ENCODE assay signal across 23 cellular contexts in genomic region chr18:55375930-55376329, GRCh38.
DNase-seq lines count a peak whose midpoint lies in the region; ATAC-seq, FAIRE-seq and TF ChIP-seq lines count a peak whose summit lies in the region.
"Had no signal": no experiment of that assay in that cellular context is flagged by ENCODE, and none has a peak within 500 bp of the region (broad histone marks: within the 10 kb centered on the region; RNA-seq: fewer than 3 reads in every experiment).

No MANE protein-coding gene starts in this region.

- H3K79me2 ChIP-seq in OCI-LY7 (ENCODE audit: insufficient read depth, low read depth, low read length): peaks cover 27% of the 10 kb centered on the region

- H2AFZ ChIP-seq in OCI-LY7 (ENCODE audit: low read length): no peak overlapping the region

- H3K9me3 ChIP-seq in OCI-LY7 (ENCODE audit: low read length): no peaks in the 10 kb centered on the region
- H3K9me3 ChIP-seq: pancreas had no signal

- no peak overlapping the region for H3K27ac ChIP-seq in OCI-LY7 (ENCODE audit: low read depth, low read length, poor library complexity, severe bottlenecking)
- H3K27ac ChIP-seq: brain microvascular endothelial cell, pancreas had no signal

- POLR2A ChIA-PET in OCI-LY7 (lab: Charles Lee): no interaction called here

- BruUV-seq in OCI-LY7 (replicated peaks; lab: Mats Ljungman, UMichigan): no TSS peak

- TF ChIP-seq CTCF in OCI-LY7 (conservative IDR thresholded peaks at IDR 0.05; ENCODE audit: low read length): no peak

- H3K36me3 ChIP-seq in OCI-LY7 (ENCODE audit: insufficient read depth, low read length): peaks cover 15% of the 10 kb centered on the region
- H3K36me3 ChIP-seq: brain microvascular endothelial cell, pancreas had no signal

- H3K4me3 ChIP-seq in OCI-LY7 (ENCODE audit: low read depth, low read length, poor library complexity, severe bottlenecking): no peak overlapping the region
- H3K4me3 ChIP-seq: pancreas had no signal

- H3K4me1 ChIP-seq in OCI-LY7 (ENCODE audit: insufficient read depth, low read length, poor library complexity, severe bottlenecking): no peaks in the 10 kb centered on the region
- H3K4me1 ChIP-seq: pancreas had no signal

- ATAC-seq in GM18868 (IDR thresholded peaks at IDR 0.05; ENCODE audit: unreplicated experiment) (peak; percentile 29), GM21360 (IDR thresholded peaks at IDR 0.05; ENCODE audit: unreplicated experiment) (peak; percentile 13), HG02852 (IDR thresholded peaks at IDR 0.05; ENCODE audit: unreplicated experiment) (peak; percentile 33), HG02678 (IDR thresholded peaks at IDR 0.05; ENCODE audit: unreplicated experiment) (no peak)
- ATAC-seq: pancreas; sciatic nerve; stimulated activated naive CD8-positive, alpha-beta T cell treated with anti-CD3 and anti-CD28 coated beads, Interleukin-15, Interleukin-2, amounts not matched to agents 100 U/mL and 50 U/mL, for 24 hours had no signal

- 0 out of 2 replicates have a peak overlapping the region, but pooled peaks have one; percentile 9 for H3K4me2 ChIP-seq in OCI-LY7 (ENCODE audit: low read length)

- H3K9me2 ChIP-seq in OCI-LY7 (ENCODE audit: insufficient read depth, low read length): no peaks in the 10 kb centered on the region

- no peak for FAIRE-seq in GM12891 (lab: Jason Lieb, UNC)
- FAIRE-seq: endothelial cell of umbilical vein, G401.6, keratinocyte, pancreas had no signal

- CTCF ChIA-PET in OCI-LY7 (lab: Charles Lee; ENCODE audit: unreplicated experiment): no interaction called here

- intact Hi-C loops in OCI-LY7 (cut with micrococcal nuclease; ENCODE audit: unreplicated experiment): no loop called here

- no peak for DNase-seq in OCI-LY7 (ENCODE audit: low spot score)
- no peak for DNase-seq in Kasumi-1 (lab: John Stamatoyannopoulos, UW)
- DNase-seq in NAMALWA (ENCODE audit: low spot score): no peak
- DNase-seq in GM12891 (ENCODE audit: insufficient read length, low spot score): no peak
- DNase-seq: activated CD4-positive, CD25-positive, alpha-beta regulatory T cell; activated CD8-positive, alpha-beta memory T cell treated with anti-CD3 and anti-CD28 coated beads for 24 hours; brain microvascular endothelial cell; DMS 273 treated with DMSO at 0.1 percent for 48 hours; GOT3; hippocampal formation; naive thymus-derived CD4-positive, alpha-beta T cell; NCI-H2029 treated with DMSO at 0.1 percent for 48 hours; pancreas; SHP77 treated with DMSO at 0.1 percent for 48 hours; stimulated activated naive CD8-positive, alpha-beta T cell treated with anti-CD3 and anti-CD28 coated beads, Interleukin-15, Interleukin-2, amounts not matched to agents 100 U/mL and 50 U/mL, for 24 hours had no signal

- no peaks in the 10 kb centered on the region for H4K20me1 ChIP-seq in OCI-LY7 (ENCODE audit: insufficient read depth, low read length)

- TF ChIP-seq POLR2A in GM12891 (IDR thresholded peaks at IDR 0.05; ENCODE audit: low read depth, low read length): no peak

TF ChIP-seq in GM12891, 5 proteins besides CTCF, POLR2A, EP300 and RAD21:
- no peak for TF ChIP-seq POU2F2 (IDR thresholded peaks at IDR 0.05; ENCODE audit: low read depth, low read length)
- TF ChIP-seq POLR2AphosphoS5 (IDR thresholded peaks at IDR 0.05; ENCODE audit: low read depth, low read length): no peak
- no peak for TF ChIP-seq PAX5 (IDR thresholded peaks at IDR 0.05; ENCODE audit: insufficient read depth, low read length, severe bottlenecking)
- TF ChIP-seq TAF1 (IDR thresholded peaks at IDR 0.05; ENCODE audit: low read depth, low read length): no peak
- no peak for TF ChIP-seq SPI1 (IDR thresholded peaks at IDR 0.05; ENCODE audit: low read depth, low read length)
